In the genomic region with DNA sequence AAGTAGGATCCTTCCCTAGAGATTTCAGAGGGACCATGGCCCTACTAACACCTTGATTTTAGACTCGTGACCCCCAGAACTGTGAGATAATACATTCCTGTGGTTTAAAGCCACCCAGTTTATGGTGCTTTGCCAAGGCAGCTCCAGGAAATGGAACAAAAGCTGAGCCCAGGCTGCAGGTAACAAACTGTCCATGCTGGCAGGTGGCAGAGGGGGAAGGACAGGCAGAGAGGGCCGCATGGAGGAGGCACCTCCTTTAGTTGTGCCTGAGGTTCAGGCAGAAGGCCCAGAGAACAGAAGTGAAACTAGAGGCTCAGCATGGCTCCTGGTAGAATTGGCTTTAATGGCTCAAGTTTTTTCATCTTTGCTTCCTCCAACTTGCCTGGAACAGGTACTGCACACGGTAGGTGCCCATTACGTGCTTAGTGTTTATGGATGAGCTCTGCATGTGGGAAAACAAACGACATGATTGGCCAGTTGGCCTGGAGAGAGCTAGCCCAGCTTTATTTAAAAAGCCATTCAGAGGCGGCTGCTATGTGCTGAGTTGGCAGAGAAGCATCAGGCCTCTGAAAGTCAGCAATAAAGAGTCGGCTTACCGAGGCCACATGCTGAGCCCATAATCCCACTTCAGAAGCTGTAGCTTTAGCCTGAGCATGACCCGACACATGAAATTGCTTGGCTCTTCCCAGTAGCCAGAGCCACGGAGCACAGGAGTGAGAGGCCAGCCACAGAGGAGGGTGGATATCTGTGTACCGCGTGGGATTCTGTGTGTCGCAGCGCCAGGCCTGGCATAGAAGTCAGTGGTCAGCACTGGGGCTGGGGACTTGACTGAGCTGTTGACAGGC, we compare ENCODE assay signal across 9 cellular contexts. TPM values are rescaled to one million over a fixed set of nuclear protein-coding genes. Genes with fewer than 3 reads are reported as not detected.
DNase-seq lines count a peak whose midpoint lies in the region; ATAC-seq and TF ChIP-seq lines count a peak whose summit lies in the region.
"Had no signal": no experiment of that assay in that cellular context is flagged by ENCODE, and none has a peak within 500 bp of the region (broad histone marks: within the 10 kb centered on the region; RNA-seq: fewer than 3 reads in every experiment).

No MANE protein-coding gene starts in this region.

- ATAC-seq in activated T-helper 17 cell treated with anti-CD3 and anti-CD28 coated beads, Interleukin-2, amount 50 U/mL, for 72 hours (replicated peaks), result no peak
- ATAC-seq in left lung (no peak), upper lobe of left lung (ENCODE audit: low FRiP score in 2 of 2) (no peak)
- ATAC-seq in stimulated activated naive CD8-positive, alpha-beta T cell treated with anti-CD3 and anti-CD28 coated beads, Interleukin-15, amount 100 ng/mL, for 72 hours, result no peak
- ATAC-seq in CD8-positive, alpha-beta T cell, result no peak

- DNase-seq in NCI-H1417 (lab: John Stamatoyannopoulos, UW), result peak; percentile 74 to 86 (median 83)
- no peak for DNase-seq in NCI-H1417 treated with DMSO at 0.1 percent for 48 hours (lab: John Stamatoyannopoulos, UW)
- DNase-seq in left lung, result peak; percentile 38 to 55
- DNase-seq in upper lobe of left lung, result peak in 1 of 2 donors; percentile 22
- DNase-seq in stimulated activated naive CD8-positive, alpha-beta T cell treated with anti-CD3 and anti-CD28 coated beads, Interleukin-15, amount 100 ng/mL, for 72 hours, result no peak
- no peak for DNase-seq in activated CD4-positive, alpha-beta T cell treated with anti-CD3 and anti-CD28 coated beads, Interleukin-2, amount 10 ng/mL, durations not matched to agents 7 days and 5 days
- no peak for DNase-seq in CD8-positive, alpha-beta T cell
- DNase-seq: activated naive CD8-positive, alpha-beta T cell treated with anti-CD3 and anti-CD28 coated beads, Interleukin-2, amount 10 ng/mL, durations not matched to agents 7 days and 5 days had no signal

- CTCF ChIA-PET in activated CD4-positive, alpha-beta T cell treated with anti-CD3 and anti-CD28 coated beads, Interleukin-2, amount 10 ng/mL, durations not matched to agents 7 days and 5 days (lab: Charles Lee), result interaction anchor here (0.6 to 1.5 kb wide), 5 partner anchors 8 to 240 kb away, joined by 3 to 5 read pairs (median 5); partner anchors contain the start of gene HS1BP3
- CTCF ChIA-PET in CD8-positive, alpha-beta T cell (lab: Charles Lee), result interaction anchor here (1.7 kb wide), 1 partner anchor 28 kb away, joined by 5 read pairs; no protein-coding TSS in a partner anchor

- no peaks in the 10 kb centered on the region for H3K27me3 ChIP-seq in left lung
- H3K27me3 ChIP-seq in upper lobe of left lung, result no peaks in the 10 kb centered on the region
- H3K27me3 ChIP-seq in CD8-positive, alpha-beta T cell (ENCODE audit: insufficient read depth, low read length), result no peaks in the 10 kb centered on the region

- no peaks in the 10 kb centered on the region for H3K9me3 ChIP-seq in left lung
- no peaks in the 10 kb centered on the region for H3K9me3 ChIP-seq in upper lobe of left lung
- H3K9me3 ChIP-seq in CD8-positive, alpha-beta T cell (ENCODE audit: low read length), result no peaks in the 10 kb centered on the region

- 64 to 68% methylated on average over 10 to 14 of the region's 14 CpGs for WGBS in upper lobe of left lung, 2 donors

- H3K27me3 Mint-ChIP-seq in activated T-helper 17 cell treated with anti-CD3 and anti-CD28 coated beads, Interleukin-2, amount 50 U/mL, for 72 hours, result no peaks in the 10 kb centered on the region
- no peaks in the 10 kb centered on the region for H3K27me3 Mint-ChIP-seq in stimulated activated naive CD8-positive, alpha-beta T cell treated with anti-CD3 and anti-CD28 coated beads, Interleukin-15, amount 100 ng/mL, for 72 hours
- H3K27me3 Mint-ChIP-seq in activated CD4-positive, alpha-beta T cell treated with anti-CD3 and anti-CD28 coated beads, Interleukin-2, amount 10 ng/mL, durations not matched to agents 7 days and 5 days, result no peaks in the 10 kb centered on the region
- H3K27me3 Mint-ChIP-seq in CD8-positive, alpha-beta T cell (ENCODE audit: low read depth), result no peaks in the 10 kb centered on the region

- no peak for TF ChIP-seq EP300 in upper lobe of left lung (IDR thresholded peaks at IDR 0.05)

- peak overlapping the region; percentile 26 for H3K27ac Mint-ChIP-seq in activated T-helper 17 cell treated with anti-CD3 and anti-CD28 coated beads, Interleukin-2, amount 50 U/mL, for 72 hours
- no peak overlapping the region for H3K27ac Mint-ChIP-seq in stimulated activated naive CD8-positive, alpha-beta T cell treated with anti-CD3 and anti-CD28 coated beads, Interleukin-15, amount 100 ng/mL, for 72 hours
- H3K27ac Mint-ChIP-seq in activated CD4-positive, alpha-beta T cell treated with anti-CD3 and anti-CD28 coated beads, Interleukin-2, amount 10 ng/mL, durations not matched to agents 7 days and 5 days, result no peak overlapping the region
- H3K27ac Mint-ChIP-seq in CD8-positive, alpha-beta T cell, result no peak overlapping the region
- H3K27ac Mint-ChIP-seq: activated naive CD8-positive, alpha-beta T cell treated with anti-CD3 and anti-CD28 coated beads, Interleukin-2, amount 10 ng/mL, durations not matched to agents 7 days and 5 days had no signal

- H3K4me3 ChIP-seq in left lung (no peak overlapping the region), upper lobe of left lung (no peak overlapping the region)
- no peak overlapping the region for H3K4me3 ChIP-seq in CD8-positive, alpha-beta T cell (ENCODE audit: low read depth, low read length)

- H3K36me3 ChIP-seq in left lung (peaks cover 0 to 6% of the 10 kb centered on the region in 2 donors), upper lobe of left lung (no peaks in the 10 kb centered on the region)
- no peaks in the 10 kb centered on the region for H3K36me3 ChIP-seq in CD8-positive, alpha-beta T cell (ENCODE audit: insufficient read depth, low read length)

- TF ChIP-seq POLR2A in upper lobe of left lung (IDR thresholded peaks at IDR 0.05), result no peak

- H3K4me3 Mint-ChIP-seq in activated T-helper 17 cell treated with anti-CD3 and anti-CD28 coated beads, Interleukin-2, amount 50 U/mL, for 72 hours, result no peak overlapping the region
- H3K4me3 Mint-ChIP-seq in stimulated activated naive CD8-positive, alpha-beta T cell treated with anti-CD3 and anti-CD28 coated beads, Interleukin-15, amount 100 ng/mL, for 72 hours, result no peak overlapping the region
- H3K4me3 Mint-ChIP-seq in activated CD4-positive, alpha-beta T cell treated with anti-CD3 and anti-CD28 coated beads, Interleukin-2, amount 10 ng/mL, durations not matched to agents 7 days and 5 days, result no peak overlapping the region
- H3K4me3 Mint-ChIP-seq in CD8-positive, alpha-beta T cell, result no peak overlapping the region
- H3K4me3 Mint-ChIP-seq: activated naive CD8-positive, alpha-beta T cell treated with anti-CD3 and anti-CD28 coated beads, Interleukin-2, amount 10 ng/mL, durations not matched to agents 7 days and 5 days had no signal

- no peaks in the 10 kb centered on the region for H3K4me1 Mint-ChIP-seq in activated T-helper 17 cell treated with anti-CD3 and anti-CD28 coated beads, Interleukin-2, amount 50 U/mL, for 72 hours
- no peaks in the 10 kb centered on the region for H3K4me1 Mint-ChIP-seq in stimulated activated naive CD8-positive, alpha-beta T cell treated with anti-CD3 and anti-CD28 coated beads, Interleukin-15, amount 100 ng/mL, for 72 hours
- no peaks in the 10 kb centered on the region for H3K4me1 Mint-ChIP-seq in activated CD4-positive, alpha-beta T cell treated with anti-CD3 and anti-CD28 coated beads, Interleukin-2, amount 10 ng/mL, durations not matched to agents 7 days and 5 days
- no peaks in the 10 kb centered on the region for H3K4me1 Mint-ChIP-seq in CD8-positive, alpha-beta T cell (ENCODE audit: low read depth)
- H3K4me1 Mint-ChIP-seq: activated naive CD8-positive, alpha-beta T cell treated with anti-CD3 and anti-CD28 coated beads, Interleukin-2, amount 10 ng/mL, durations not matched to agents 7 days and 5 days had no signal

- H3K4me1 ChIP-seq in left lung (peaks cover 57 to 86% of the 10 kb centered on the region in 2 donors), upper lobe of left lung (peaks cover 88 to 89% (median 88%) of the 10 kb centered on the region in 4 donors)
- H3K4me1 ChIP-seq in CD8-positive, alpha-beta T cell (ENCODE audit: insufficient read depth, low read length), result no peaks in the 10 kb centered on the region

- POLR2A ChIA-PET in activated CD4-positive, alpha-beta T cell treated with anti-CD3 and anti-CD28 coated beads, Interleukin-2, amount 10 ng/mL, durations not matched to agents 7 days and 5 days (lab: Charles Lee), result no interaction called here
- POLR2A ChIA-PET in CD8-positive, alpha-beta T cell (lab: Charles Lee), result no interaction called here

- no peaks in the 10 kb centered on the region for H3K9me3 Mint-ChIP-seq in activated T-helper 17 cell treated with anti-CD3 and anti-CD28 coated beads, Interleukin-2, amount 50 U/mL, for 72 hours
- no peaks in the 10 kb centered on the region for H3K9me3 Mint-ChIP-seq in stimulated activated naive CD8-positive, alpha-beta T cell treated with anti-CD3 and anti-CD28 coated beads, Interleukin-15, amount 100 ng/mL, for 72 hours
- no peaks in the 10 kb centered on the region for H3K9me3 Mint-ChIP-seq in activated CD4-positive, alpha-beta T cell treated with anti-CD3 and anti-CD28 coated beads, Interleukin-2, amount 10 ng/mL, durations not matched to agents 7 days and 5 days
- no peaks in the 10 kb centered on the region for H3K9me3 Mint-ChIP-seq in CD8-positive, alpha-beta T cell
- H3K9me3 Mint-ChIP-seq: activated naive CD8-positive, alpha-beta T cell treated with anti-CD3 and anti-CD28 coated beads, Interleukin-2, amount 10 ng/mL, durations not matched to agents 7 days and 5 days had no signal

- no peaks in the 10 kb centered on the region for H3K36me3 Mint-ChIP-seq in activated T-helper 17 cell treated with anti-CD3 and anti-CD28 coated beads, Interleukin-2, amount 50 U/mL, for 72 hours (ENCODE audit: low read depth)
- H3K36me3 Mint-ChIP-seq in activated CD4-positive, alpha-beta T cell treated with anti-CD3 and anti-CD28 coated beads, Interleukin-2, amount 10 ng/mL, durations not matched to agents 7 days and 5 days (ENCODE audit: low read depth), result no peaks in the 10 kb centered on the region
- H3K36me3 Mint-ChIP-seq in CD8-positive, alpha-beta T cell, result peaks cover 10% of the 10 kb centered on the region
- H3K36me3 Mint-ChIP-seq: activated naive CD8-positive, alpha-beta T cell treated with anti-CD3 and anti-CD28 coated beads, Interleukin-2, amount 10 ng/mL, durations not matched to agents 7 days and 5 days had no signal

- intact Hi-C loops in left lung (cut with DNase I), result no loop called here
- intact Hi-C loops in CD8-positive, alpha-beta T cell (cut with DNase I, micrococcal nuclease), result no loop called here

- peak overlapping the region; percentile 17 to 81 for H3K27ac ChIP-seq in left lung
- H3K27ac ChIP-seq in upper lobe of left lung, result peak overlapping the region; percentile 88 to 93 (median 92)
- H3K27ac ChIP-seq in CD8-positive, alpha-beta T cell (ENCODE audit: low read depth, low read length), result no peak overlapping the region

- no peak for TF ChIP-seq CTCF in left lung (IDR thresholded peaks at IDR 0.05)
- no peak for TF ChIP-seq CTCF in upper lobe of left lung (IDR thresholded peaks at IDR 0.05)
- no peak for TF ChIP-seq CTCF in CD8-positive, alpha-beta T cell (IDR thresholded peaks at IDR 0.05)

RNA-seq across cellular contexts. Expression of gene HS1BP3, which starts 36.5 kb away (rescaled TPM):
- total RNA-seq in activated T-helper 17 cell treated with anti-CD3 and anti-CD28 coated beads, Interleukin-2, amount 50 U/mL, for 72 hours, result 10 to 100 TPM in 1 of 2 donors, 1 to 10 TPM in 1; 8.9 to 10.7 TPM
- 10 to 100 TPM; 36.1 to 39.7 TPM for total RNA-seq in left lung
- 10 to 100 TPM; 41.0 to 45.8 (median 42.7) TPM for total RNA-seq in upper lobe of left lung
- 10 to 100 TPM; 14.1 to 14.4 TPM for total RNA-seq in activated CD4-positive, alpha-beta T cell treated with anti-CD3 and anti-CD28 coated beads, Interleukin-2, amount 10 ng/mL, durations not matched to agents 7 days and 5 days
- 1 to 10 TPM; 3.3 to 6.9 TPM for total RNA-seq in CD8-positive, alpha-beta T cell

RNA-seq across cellular contexts. Expression of gene GDF7, which starts 52.5 kb away (rescaled TPM):
- under 1 TPM; 0.02 to 0.48 TPM for total RNA-seq in activated T-helper 17 cell treated with anti-CD3 and anti-CD28 coated beads, Interleukin-2, amount 50 U/mL, for 72 hours
- total RNA-seq in left lung (under 1 TPM; 0.15 to 0.37 TPM), upper lobe of left lung (1 to 10 TPM in 1 of 6 donors, under 1 TPM in 5; under 0.01 to 1.8 (median 0.44) TPM)
- total RNA-seq in activated CD4-positive, alpha-beta T cell treated with anti-CD3 and anti-CD28 coated beads, Interleukin-2, amount 10 ng/mL, durations not matched to agents 7 days and 5 days, result not detected
- total RNA-seq in CD8-positive, alpha-beta T cell, result under 1 TPM in 1 of 2 experiments, not detected in 1; 0.06 TPM
- total RNA-seq: activated naive CD8-positive, alpha-beta T cell treated with anti-CD3 and anti-CD28 coated beads, Interleukin-2, amount 10 ng/mL, durations not matched to agents 7 days and 5 days had no signal

Comparison
In these comparisons a context has a peak if more than half of its experiments do, and no peak if none do; other contexts are left out.
1. DNase-seq: peak in NCI-H1417 (3 of 3) and left lung (2 of 2); none in NCI-H1417 treated with DMSO at 0.1 percent for 48 hours (single experiment), stimulated activated naive CD8-positive, alpha-beta T cell treated with anti-CD3 and anti-CD28 coated beads, Interleukin-15, amount 100 ng/mL, for 72 hours (0 of 2), activated CD4-positive, alpha-beta T cell treated with anti-CD3 and anti-CD28 coated beads, Interleukin-2, amount 10 ng/mL, durations not matched to agents 7 days and 5 days (single experiment) and CD8-positive, alpha-beta T cell (0 of 7).